23 cellular contexts compared by ENCODE assay signal in the genomic region with DNA sequence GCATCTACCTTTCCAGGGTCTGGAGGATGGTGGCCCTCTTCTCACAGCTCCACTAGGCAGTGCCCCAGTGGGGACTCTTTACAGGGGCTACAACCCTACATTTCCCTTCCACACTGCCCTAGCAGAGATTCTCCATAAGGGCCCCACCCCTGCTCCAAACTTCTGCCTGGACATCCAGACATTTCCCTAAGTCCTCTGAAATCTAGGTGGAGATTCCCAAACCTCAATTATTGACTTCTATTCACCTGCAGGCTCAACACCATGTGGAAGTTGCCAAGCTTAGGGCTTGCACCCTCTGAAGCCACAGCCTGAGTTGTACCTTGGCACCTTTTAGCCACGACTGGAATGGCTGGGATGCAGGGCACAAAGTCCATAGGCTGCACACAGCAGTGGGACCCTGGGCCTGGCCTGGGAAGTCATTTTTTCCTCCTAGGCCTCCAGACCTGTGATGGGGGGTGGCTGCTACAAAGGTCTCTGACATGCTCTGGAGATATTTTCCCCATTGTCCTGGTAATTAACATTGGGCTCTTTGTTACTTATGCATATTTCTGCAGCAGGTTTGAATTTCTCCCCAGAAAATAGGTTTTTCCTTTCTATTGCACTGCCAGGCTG.
"Had no signal": no experiment of that assay in that cellular context is flagged by ENCODE, and none has a peak within 500 bp of the region (broad histone marks: within the 10 kb centered on the region; RNA-seq: fewer than 3 reads in every experiment).

No MANE protein-coding gene starts in this region.

- H3K4me3 ChIP-seq: SJSA1, SK-N-MC had no signal

- H3K27ac ChIP-seq: KMS-11, SJSA1, SK-N-MC had no signal

- DNase-seq: IMR-90, Kasumi-1, MM.1S, NCI-H1092 treated with DMSO at 0.1 percent for 48 hours, NCI-H1436, NCI-H187, NCI-H2029, NCI-H2081 treated with DMSO at 0.1 percent for 48 hours, NCI-H2171, NCI-H226, NCI-H446, NCI-H510A, NCI-H524 treated with DMSO at 0.1 percent for 48 hours, NCI-H69, NCI-H774, Right ventricle myocardium superior, RPMI8226, SIG-M5 had no signal

- ATAC-seq: HepG2 had no signal

- H3K4me2 ChIP-seq: KMS-11 had no signal

- FAIRE-seq: HepG2, RCC 7860 had no signal

- H3K36me3 ChIP-seq: SJSA1 had no signal

- H3K27me3 ChIP-seq: SJSA1 had no signal

- H3K9ac ChIP-seq: KMS-11 had no signal
